ENCODE assay signal across 18 cellular contexts in genomic region chr5:121144764-121145163, GRCh38.
DNase-seq lines count a peak whose midpoint lies in the region; ATAC-seq and TF ChIP-seq lines count a peak whose summit lies in the region.
"Had no signal": no experiment of that assay in that cellular context is flagged by ENCODE, and none has a peak within 500 bp of the region (broad histone marks: within the 10 kb centered on the region; RNA-seq: fewer than 3 reads in every experiment).

No MANE protein-coding gene starts in this region.

- H3K36me3 ChIP-seq in HCT116 (ENCODE audit: control insufficient read depth in 1 of 2, insufficient read depth in 2 of 2, low read length in 2 of 2) (no peaks in the 10 kb centered on the region), tibial nerve (no peaks in the 10 kb centered on the region)

- H3K4me3 ChIP-seq in AG09309 (ENCODE audit: control insufficient read depth, low read depth, low read length) (no peak overlapping the region), HCT116 (replicated peaks in 1 of 2; ENCODE audit: low read depth in 1 of 2, low read length in 2 of 2) (no peak overlapping the region), fibroblast of pulmonary artery (replicated peaks; ENCODE audit: low read depth, low read length) (no peak overlapping the region), tibial nerve (no peak overlapping the region)
- H3K4me3 ChIP-seq: GM12878 had no signal

- H3K9me3 ChIP-seq in HCT116 (ENCODE audit: control insufficient read depth in 1 of 2, insufficient read depth in 1 of 2, low read depth in 1 of 2, low read length in 2 of 2) = no peaks in the 10 kb centered on the region
- H3K9me3 ChIP-seq in tibial nerve = no peaks in the 10 kb centered on the region

- no peak overlapping the region for H3K27ac ChIP-seq in HCT116 (ENCODE audit: low read depth, low read length)
- H3K27ac ChIP-seq in tibial nerve = no peak overlapping the region

- no peaks in the 10 kb centered on the region for H3K79me2 ChIP-seq in HCT116 (ENCODE audit: insufficient read depth, low read length)

- no peak overlapping the region for H3K4me3 Mint-ChIP-seq in activated T-cell treated with anti-CD3 and anti-CD28 coated beads, Interleukin-2, amount 50 U/mL, for 24 hours
- H3K4me3 Mint-ChIP-seq: B cell, brain had no signal

- TF ChIP-seq RAD21 in HCT116 (IDR thresholded peaks at IDR 0.05; ENCODE audit: low read depth) = peak; percentile 29; the same call in 1 of the 2 replicates

- peaks cover 19% of the 10 kb centered on the region for H3K9me3 Mint-ChIP-seq in activated T-cell treated with anti-CD3 and anti-CD28 coated beads, Interleukin-2, amount 50 U/mL, for 24 hours

- H3K4me2 ChIP-seq in HCT116 (ENCODE audit: low read length) = no peak overlapping the region

- H3K9ac ChIP-seq in HCT116 (ENCODE audit: low read length) = no peak overlapping the region

- ATAC-seq in HCT116 (no peak), GM21786 (IDR thresholded peaks at IDR 0.05; ENCODE audit: unreplicated experiment) (no peak)
- ATAC-seq: GM12878 had no signal

- POLR2A ChIA-PET in HCT116 (lab: Charles Lee) = no interaction called here

- no peaks in the 10 kb centered on the region for H3K27me3 ChIP-seq in HCT116 (ENCODE audit: insufficient read depth, low read length)
- no peaks in the 10 kb centered on the region for H3K27me3 ChIP-seq in tibial nerve

- intact Hi-C loops in HCT116 (cut with micrococcal nuclease) = no loop called here

- no peaks in the 10 kb centered on the region for H4K20me1 ChIP-seq in HCT116 (ENCODE audit: insufficient read depth)

- BruUV-seq in HCT116 (replicated peaks; lab: Mats Ljungman, UMichigan) = no TSS peak

- TF ChIP-seq POLR2A in HCT116 (IDR thresholded peaks at IDR 0.05; ENCODE audit: borderline replicate concordance, extremely low read depth, insufficient read depth, insufficient read length) (no peak), tibial nerve (IDR thresholded peaks at IDR 0.05) (no peak)

- no peaks in the 10 kb centered on the region for H3K27me3 Mint-ChIP-seq in activated T-cell treated with anti-CD3 and anti-CD28 coated beads, Interleukin-2, amount 50 U/mL, for 24 hours
- H3K27me3 Mint-ChIP-seq: B cell had no signal

- DNase-seq in AG09309 (ENCODE audit: low read depth) (peak; percentile 5), HCT116 (ENCODE audit: low read depth, low spot score) (no peak), amniotic epithelial cell (ENCODE audit: low read depth) (peak; percentile 61), fibroblast of pulmonary artery (ENCODE audit: low read depth) (peak; percentile 29), amygdala (lab: John Stamatoyannopoulos, UW) (no peak), tibial nerve (ENCODE audit: low spot score in 2 of 2) (no peak)
- DNase-seq in activated T-cell treated with anti-CD3 and anti-CD28 coated beads, Interleukin-2, amount 50 U/mL, for 24 hours = no peak
- DNase-seq: activated CD4-positive, alpha-beta T cell treated with anti-CD3 and anti-CD28 coated beads, Interleukin-2, amount 50 U/mL, for 4 hours; DMS79; effector CD8-positive, alpha-beta T cell; NCI-H2107; SHP77; substantia nigra had no signal

- 61 to 77% methylated on average over 1 of the region's 1 CpG for WGBS in tibial nerve, 2 donors

- no peak for TF ChIP-seq EP300 in tibial nerve (IDR thresholded peaks at IDR 0.05)

- H2AFZ ChIP-seq in HCT116 (ENCODE audit: low read depth, low read length, poor library complexity, severe bottlenecking) = peak overlapping the region; percentile 41

- no peak for TF ChIP-seq CTCF in AG09309 (IDR thresholded peaks at IDR 0.05; ENCODE audit: control insufficient read depth, insufficient read depth, low read depth, low read length, missing control alignments)
- TF ChIP-seq CTCF in HCT116 (IDR thresholded peaks at IDR 0.05 in 2 of 3, conservative IDR thresholded peaks at IDR 0.05 in 1 of 3; ENCODE audit: borderline replicate concordance in 1 of 3, insufficient read depth in 1 of 3, low read depth in 2 of 3, low read length in 2 of 3) = no peak
- no peak for TF ChIP-seq CTCF in fibroblast of pulmonary artery (IDR thresholded peaks at IDR 0.05; ENCODE audit: low read length, missing control alignments)
- TF ChIP-seq CTCF in tibial nerve (IDR thresholded peaks at IDR 0.05) = no peak

- no peak overlapping the region for H3K27ac Mint-ChIP-seq in activated T-cell treated with anti-CD3 and anti-CD28 coated beads, Interleukin-2, amount 50 U/mL, for 24 hours
- H3K27ac Mint-ChIP-seq: activated T-helper 2 cell treated with anti-CD3 and anti-CD28 coated beads, Interferon-gamma antibody, Interleukin-2, Interleukin-4, amounts not matched to agents 10 μg/mL and 5 μg/mL and 100 μg/mL, durations not matched to agents 14 hours and 24 hours and 36 hours; B cell; brain had no signal

- CTCF ChIA-PET in HCT116 (lab: Charles Lee) = no interaction called here

- no peaks in the 10 kb centered on the region for H3K4me1 Mint-ChIP-seq in activated T-cell treated with anti-CD3 and anti-CD28 coated beads, Interleukin-2, amount 50 U/mL, for 24 hours (ENCODE audit: low read depth)
- H3K4me1 Mint-ChIP-seq: B cell, brain had no signal

- H3K36me3 Mint-ChIP-seq in activated T-cell treated with anti-CD3 and anti-CD28 coated beads, Interleukin-2, amount 50 U/mL, for 24 hours (ENCODE audit: low read depth) = no peaks in the 10 kb centered on the region
- H3K36me3 Mint-ChIP-seq: brain had no signal

- RAD21 ChIA-PET in HCT116 (lab: Charles Lee; ENCODE audit: low non-redundant PET in 1 of 2, low total read pairs in 2 of 2, uncharacterized antibody in 2 of 2, unreplicated experiment in 2 of 2) = no interaction called here

- H3K4me1 ChIP-seq in HCT116 (ENCODE audit: control insufficient read depth in 1 of 2, insufficient read depth in 2 of 2, low read length in 2 of 2) = 0 out of 4 replicates have a peak, but pooled peaks cover 0 to 4% of the 10 kb centered on the region in 2 experiments
- H3K4me1 ChIP-seq in tibial nerve = no peaks in the 10 kb centered on the region

- 0 out of 2 replicates have a peak, but pooled peaks cover 4% of the 10 kb centered on the region for H3K9me2 ChIP-seq in HCT116 (ENCODE audit: insufficient read depth)

TF ChIP-seq in HCT116, 20 proteins besides CTCF, POLR2A, EP300 and RAD21:
- TF ChIP-seq FOSL1 (IDR thresholded peaks at IDR 0.05; ENCODE audit: low read depth) (peak; percentile 7; the same call in 1 of the 2 replicates), ZFX (IDR thresholded peaks at IDR 0.05) (no peak)

Comparison
In these comparisons a context has a peak if more than half of its experiments do, and no peak if none do; other contexts are left out.
1. DNase-seq: peak in AG09309 (single experiment), amniotic epithelial cell (single experiment) and fibroblast of pulmonary artery (single experiment); none in HCT116 (single experiment), amygdala (0 of 56), activated T-cell treated with anti-CD3 and anti-CD28 coated beads, Interleukin-2, amount 50 U/mL, for 24 hours (single experiment) and tibial nerve (0 of 2).